38 cellular contexts compared by ENCODE assay signal in genomic region chr20:62700261-62700925, GRCh38. TPM values are rescaled to one million over a fixed set of nuclear protein-coding genes. Genes with fewer than 3 reads are reported as not detected.
"Had no signal": no experiment of that assay in that cellular context is flagged by ENCODE, and none has a peak within 500 bp of the region (broad histone marks: within the 10 kb centered on the region; RNA-seq: fewer than 3 reads in every experiment).

No MANE protein-coding gene starts in this region.

- H3K27ac ChIP-seq: adrenal gland, body of pancreas, KMS-11, Peyer's patch, VCaP had no signal

- DNase-seq: activated B cell treated with CpG ODN at 0.5 μM for 24 hours; activated CD4-positive, alpha-beta memory T cell treated with anti-CD3 and anti-CD28 coated beads for 36 hours; activated CD4-positive, alpha-beta T cell treated with anti-CD3 and anti-CD28 coated beads for 4 hours; activated CD4-positive, alpha-beta T cell treated with anti-CD3 and anti-CD28 coated beads, Interleukin-2, amount 50 U/mL, for 1 hour; activated CD4-positive, CD25-positive, alpha-beta regulatory T cell treated with anti-CD3 and anti-CD28 coated beads, Interleukin-2, amount 50 U/mL, for 72 hours; activated CD8-positive, alpha-beta memory T cell treated with anti-CD3 and anti-CD28 coated beads, Interleukin-2, amount 50 U/mL, for 4 hours; activated gamma-delta T cell treated with Interleukin-2 at 50 U/mL for 16 hours; activated naive CD4-positive, alpha-beta T cell treated with anti-CD3 and anti-CD28 coated beads for 36 hours; activated T-cell treated with anti-CD3 and anti-CD28 coated beads for 4 hours; activated T-cell treated with anti-CD3 and anti-CD28 coated beads, Interleukin-2, amount 50 U/mL, for 4 hours; adrenal gland; body of pancreas; caudate nucleus; MM.1S; MV-4-11; NCI-H1092; NCI-H1436 treated with DMSO at 0.1 percent for 48 hours; NCI-H187 treated with DMSO at 0.1 percent for 48 hours; NCI-H2081; NCI-H345; NCI-H524 treated with DMSO at 0.1 percent for 48 hours; NCI-H748 treated with DMSO at 0.1 percent for 48 hours; NK-92 treated with Interleukin-12 subunit alpha and Interleukin-12 subunit beta, amount 100 ng/mL, for 24 hours; PC-3; Peyer's patch; RPMI8226; SIG-M5; SW 1271; T-helper 1 cell; T-helper 2 cell; T-helper 9 cell had no signal

- H3K36me3 Mint-ChIP-seq: activated CD4-positive, alpha-beta memory T cell treated with anti-CD3 and anti-CD28 coated beads for 36 hours; activated naive CD4-positive, alpha-beta T cell treated with anti-CD3 and anti-CD28 coated beads, Interleukin-2, amount 50 U/mL, for 72 hours had no signal

- H3K9me3 ChIP-seq: adrenal gland, body of pancreas, Peyer's patch had no signal

- H3K27ac Mint-ChIP-seq: activated B cell treated with CpG ODN at 0.5 μM for 24 hours; activated CD4-positive, alpha-beta memory T cell treated with anti-CD3 and anti-CD28 coated beads for 36 hours; activated naive CD4-positive, alpha-beta T cell treated with anti-CD3 and anti-CD28 coated beads for 36 hours; activated naive CD4-positive, alpha-beta T cell treated with anti-CD3 and anti-CD28 coated beads, Interleukin-2, amount 50 U/mL, for 72 hours; activated T-helper 1 cell treated with anti-CD3 and anti-CD28 coated beads, Interleukin-12 subunit alpha, Interleukin-12 subunit beta, Interleukin-2, Interleukin-4 antibody, amounts not matched to agents 30 ng/mL and 10 ng/mL and 1 ng/mL, durations not matched to agents 14 hours and 24 hours and 36 hours had no signal

- H3K36me3 ChIP-seq: adrenal gland, Peyer's patch had no signal

- H3K27me3 Mint-ChIP-seq: activated CD4-positive, alpha-beta memory T cell treated with anti-CD3 and anti-CD28 coated beads for 36 hours had no signal

- ATAC-seq: activated naive CD4-positive, alpha-beta T cell treated with anti-CD3 and anti-CD28 coated beads, Interleukin-2, amount 50 U/mL, for 72 hours; activated T-cell treated with anti-CD3 and anti-CD28 coated beads, Interleukin-2, amount 50 U/mL, for 4 hours; body of pancreas; PC-3; SK-N-SH treated with all-trans-retinoic acid at 6 μM for 48 hours had no signal

- H3K27me3 ChIP-seq: adrenal gland, body of pancreas, Peyer's patch had no signal

- H3K4me3 Mint-ChIP-seq: activated B cell treated with CpG ODN at 0.5 μM for 24 hours; activated CD4-positive, alpha-beta memory T cell treated with anti-CD3 and anti-CD28 coated beads for 36 hours; activated naive CD4-positive, alpha-beta T cell treated with anti-CD3 and anti-CD28 coated beads for 36 hours; activated T-cell treated with anti-CD3 and anti-CD28 coated beads, Interleukin-2, amount 50 U/mL, for 4 hours; activated T-helper 1 cell treated with anti-CD3 and anti-CD28 coated beads, Interleukin-12 subunit alpha, Interleukin-12 subunit beta, Interleukin-2, Interleukin-4 antibody, amounts not matched to agents 30 ng/mL and 10 ng/mL and 1 ng/mL, durations not matched to agents 14 hours and 24 hours and 36 hours had no signal

- H3K4me3 ChIP-seq: adrenal gland, body of pancreas, Peyer's patch had no signal

- H3K4me2 ChIP-seq: KMS-11 had no signal

- H3K9me3 Mint-ChIP-seq: activated B cell treated with CpG ODN at 0.5 μM for 24 hours; activated CD4-positive, alpha-beta memory T cell treated with anti-CD3 and anti-CD28 coated beads for 36 hours; activated naive CD4-positive, alpha-beta T cell treated with anti-CD3 and anti-CD28 coated beads for 36 hours; activated naive CD4-positive, alpha-beta T cell treated with anti-CD3 and anti-CD28 coated beads, Interleukin-2, amount 50 U/mL, for 72 hours; activated T-cell treated with anti-CD3 and anti-CD28 coated beads, Interleukin-2, amount 50 U/mL, for 4 hours; activated T-helper 1 cell treated with anti-CD3 and anti-CD28 coated beads, Interleukin-12 subunit alpha, Interleukin-12 subunit beta, Interleukin-2, Interleukin-4 antibody, amounts not matched to agents 30 ng/mL and 10 ng/mL and 1 ng/mL, durations not matched to agents 14 hours and 24 hours and 36 hours had no signal

RNA-seq across cellular contexts. Expression of gene NTSR1, which starts 8.2 kb away (rescaled TPM):
- total RNA-seq: activated B cell treated with CpG ODN at 0.5 μM for 24 hours; activated CD4-positive, alpha-beta memory T cell treated with anti-CD3 and anti-CD28 coated beads for 36 hours; activated naive CD4-positive, alpha-beta T cell treated with anti-CD3 and anti-CD28 coated beads for 36 hours; activated naive CD4-positive, alpha-beta T cell treated with anti-CD3 and anti-CD28 coated beads, Interleukin-2, amount 50 U/mL, for 72 hours; activated T-helper 1 cell treated with anti-CD3 and anti-CD28 coated beads, Interleukin-12 subunit alpha, Interleukin-12 subunit beta, Interleukin-2, Interleukin-4 antibody, amounts not matched to agents 30 ng/mL and 10 ng/mL and 1 ng/mL, durations not matched to agents 14 hours and 24 hours and 36 hours; body of pancreas; bronchial epithelial cell; SK-MEL-5 had no signal
